ENCODE assay signal across 8 cellular contexts in the genomic region with DNA sequence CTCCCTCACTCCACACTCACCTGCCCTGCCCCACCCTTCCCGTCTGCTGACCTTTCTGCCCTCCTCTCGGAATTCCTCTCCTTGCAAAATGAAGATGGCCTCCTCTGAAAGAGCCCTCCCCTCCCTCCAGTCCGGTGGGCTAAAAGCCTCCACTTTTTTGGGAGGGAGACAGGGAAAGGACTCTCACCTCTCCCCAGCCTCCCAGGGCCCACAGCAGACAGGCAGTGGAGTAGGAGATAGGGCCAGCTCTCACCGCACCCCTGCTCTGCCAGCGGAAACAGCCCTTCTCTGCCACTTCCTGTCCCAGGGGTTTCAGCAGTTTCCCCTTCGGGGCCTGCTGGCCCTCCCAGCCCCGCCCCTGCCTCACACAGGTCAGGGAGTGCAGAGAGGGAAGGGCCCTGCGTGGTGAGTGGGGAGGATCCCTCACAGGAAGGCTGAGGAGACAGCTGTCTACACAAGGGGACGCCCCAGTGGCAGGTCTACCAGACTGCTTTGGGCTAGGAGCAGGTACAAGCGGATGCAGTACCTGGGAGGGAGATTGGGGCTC. TPM values are rescaled to one million over a fixed set of nuclear protein-coding genes. Genes with fewer than 3 reads are reported as not detected.
A peak's percentile ranks its signal among the peaks of the same experiment; 100 is the strongest.
DNase-seq lines count a peak whose midpoint lies in the region; ATAC-seq, FAIRE-seq and TF ChIP-seq lines count a peak whose summit lies in the region.

No MANE protein-coding gene starts in this region.

- H3K27ac ChIP-seq in KOPT-K1 (ENCODE audit: low read depth, low read length, poor library complexity, severe bottlenecking), result peak overlapping the region; percentile 98

- ATAC-seq in GM21717 (IDR thresholded peaks at IDR 0.05; ENCODE audit: unreplicated experiment), result peak; percentile 98

- peak; percentile 41 for TF ChIP-seq CTCF in GM12872 (IDR thresholded peaks at IDR 0.05; ENCODE audit: insufficient read depth, low read depth, low read length)

- no peaks in the 10 kb centered on the region for H3K36me3 ChIP-seq in KOPT-K1 (ENCODE audit: insufficient read depth, low read length)

- intact Hi-C loops in cardiac septum (cut with DNase I), result no loop called here

- H3K9me3 ChIP-seq in KOPT-K1 (ENCODE audit: insufficient read depth, low read length, poor library complexity, severe bottlenecking), result no peaks in the 10 kb centered on the region

- FAIRE-seq in HTR-8/SVneo (lab: Jason Lieb, UNC), result no peak

- DNase-seq in activated CD4-positive, alpha-beta T cell treated with anti-CD3 and anti-CD28 coated beads, Interleukin-2, amount 50 U/mL, for 24 hours (ENCODE audit: low read depth in 1 of 2, low spot score in 1 of 2), result peak; percentile 38 to 66
- DNase-seq in cardiac septum (ENCODE audit: low spot score) (peak; percentile 89), DMS114 treated with DMSO at 0.1 percent for 48 hours (lab: John Stamatoyannopoulos, UW; ENCODE audit: unreplicated experiment) (no peak), HTR-8/SVneo (ENCODE audit: insufficient read length, low spot score) (no peak)
- DNase-seq in stimulated activated CD4-positive, alpha-beta T cell treated with anti-CD3 and anti-CD28 coated beads, TNF-alpha, amount 100 ng/mL, for 4 hours (ENCODE audit: low read depth in 3 of 3), result peak; percentile 44 to 57 (median 51)

RNA-seq across cellular contexts. Expression of a gene that starts 18.2 kb away (rescaled TPM):
- total RNA-seq in cardiac septum, result 3.7 TPM

Comparison
In these comparisons a context has a peak if more than half of its experiments do, and no peak if none do; other contexts are left out.
1. DNase-seq: peak in activated CD4-positive, alpha-beta T cell treated with anti-CD3 and anti-CD28 coated beads, Interleukin-2, amount 50 U/mL, for 24 hours (2 of 2), cardiac septum (single experiment) and stimulated activated CD4-positive, alpha-beta T cell treated with anti-CD3 and anti-CD28 coated beads, TNF-alpha, amount 100 ng/mL, for 4 hours (3 of 3); none in DMS114 treated with DMSO at 0.1 percent for 48 hours (single experiment) and HTR-8/SVneo (single experiment).